In genomic region chr9:128818099-128818838, GRCh38 we compare ENCODE assay signal across 7 cellular contexts. TPM values are rescaled to one million over a fixed set of nuclear protein-coding genes. Genes with fewer than 3 reads are reported as not detected.
DNase-seq lines count a peak whose midpoint lies in the region; ATAC-seq, FAIRE-seq and TF ChIP-seq lines count a peak whose summit lies in the region.

TSS of gene ENDOG (plus strand) at chr9:128818500. CDS start at chr9:128818685, 185 bp downstream.

- peaks cover 3% of the 10 kb centered on the region for H3K79me2 ChIP-seq in hepatocyte

- H3K36me3 ChIP-seq in hepatocyte (replicated peaks; ENCODE audit: insufficient read depth, low read depth): no peaks in the 10 kb centered on the region

- WGBS in hepatocyte (ENCODE audit: low lambda C conversion rate, missing lambda C conversion rate): 0% methylated on average over 47 of the region's 70 CpGs

- TF ChIP-seq CTCF in hepatocyte (IDR thresholded peaks at IDR 0.05; ENCODE audit: poor library complexity): peak; percentile 93

- peak; percentile 99 for FAIRE-seq in GM18507 (lab: Jason Lieb, UNC)

- H3K27me3 ChIP-seq in hepatocyte: no peaks in the 10 kb centered on the region

- H3K4me1 ChIP-seq in hepatocyte (ENCODE audit: insufficient read depth): peaks cover 7% of the 10 kb centered on the region

- DNase-seq in GM18507 (ENCODE audit: extremely low spot score, insufficient read length, low read depth) (peak; percentile 100), NCI-H2081 (lab: John Stamatoyannopoulos, UW) (peak; percentile 98 to 99), T1000 (lab: John Stamatoyannopoulos, UW) (peak; percentile 94), astrocyte of the hippocampus (ENCODE audit: low read depth, low spot score) (peak; percentile 99), hepatocyte (ENCODE audit: low spot score) (peak; percentile 99), renal cortical epithelial cell (ENCODE audit: low read depth) (peak; percentile 89)

- peak within 1 kb of the TSS; percentile 76 for H2AFZ ChIP-seq in hepatocyte

- H4K20me1 ChIP-seq in hepatocyte (ENCODE audit: insufficient read depth, poor library complexity, severe bottlenecking): no peaks in the 10 kb centered on the region

- peak; percentile 83 for ATAC-seq in HG02981 (IDR thresholded peaks at IDR 0.05; ENCODE audit: unreplicated experiment)

- peak within 1 kb of the TSS; percentile 98 for H3K4me2 ChIP-seq in hepatocyte

- no peaks in the 10 kb centered on the region for H3K9me3 ChIP-seq in hepatocyte (ENCODE audit: low read depth)

- no peaks in the 10 kb centered on the region for H3K9me2 ChIP-seq in hepatocyte (replicated peaks; ENCODE audit: insufficient read depth)

- peak within 1 kb of the TSS; percentile 74 for H3K27ac ChIP-seq in hepatocyte

- H3K4me3 ChIP-seq in hepatocyte: peak within 1 kb of the TSS; percentile 67

RNA-seq across cellular contexts. Expression of gene ENDOG, which starts in this region (rescaled TPM):
- total RNA-seq in hepatocyte (18.9 and 22.5 TPM in 2 replicates), renal cortical epithelial cell (31.3 and 33.9 TPM in 2 replicates)
- polyA plus RNA-seq in hepatocyte: 32.6 and 37.4 TPM in 2 replicates

Comparison
In these comparisons a context has a peak if more than half of its experiments do, and no peak if none do; other contexts are left out.
1. Peak in every context shown above with its lines: DNase-seq, ATAC-seq, H3K4me3 ChIP-seq and H3K27ac ChIP-seq.